9 cellular contexts compared by ENCODE assay signal in the genomic region with DNA sequence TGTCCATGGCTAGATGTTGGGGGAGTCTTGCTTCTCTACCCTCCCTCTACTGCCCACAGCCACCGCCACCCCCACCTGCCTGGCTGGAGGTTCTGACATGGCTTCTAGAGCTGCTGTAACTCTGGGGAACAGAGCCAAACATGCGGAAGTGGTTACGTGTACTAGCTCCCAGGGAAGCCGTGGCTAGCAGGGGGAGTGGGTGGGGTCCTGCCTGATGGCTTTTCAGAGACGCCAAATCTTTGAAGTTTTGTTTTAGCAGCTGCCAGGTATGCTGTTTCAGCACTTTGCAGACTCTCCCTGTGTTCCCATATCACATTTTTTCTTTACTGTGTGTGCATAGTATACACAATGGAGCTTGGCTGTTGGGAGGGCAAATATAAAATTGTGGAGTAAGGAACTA.
A peak's percentile ranks its signal among the peaks of the same experiment; 100 is the strongest.
DNase-seq lines count a peak whose midpoint lies in the region; ATAC-seq and TF ChIP-seq lines count a peak whose summit lies in the region.
"Had no signal": no experiment of that assay in that cellular context is flagged by ENCODE, and none has a peak within 500 bp of the region (broad histone marks: within the 10 kb centered on the region; RNA-seq: fewer than 3 reads in every experiment).

No MANE protein-coding gene starts in this region.

- H3K9me3 ChIP-seq in breast epithelium (no peaks in the 10 kb centered on the region), WERI-Rb-1 (ENCODE audit: severe bottlenecking) (no peaks in the 10 kb centered on the region)
- H3K9me3 ChIP-seq: neutrophil had no signal

- H3K27me3 Mint-ChIP-seq in T-cell = no peaks in the 10 kb centered on the region
- no peaks in the 10 kb centered on the region for H3K27me3 Mint-ChIP-seq in nephron (ENCODE audit: low read depth)

- TF ChIP-seq CTCF in breast epithelium (IDR thresholded peaks at IDR 0.05) (no peak), nephron (IDR thresholded peaks at IDR 0.05; ENCODE audit: unreplicated experiment in 3 of 3) (no peak), WERI-Rb-1 (IDR thresholded peaks at IDR 0.05; ENCODE audit: low read depth, low read length) (no peak)

- CTCF ChIA-PET in T-cell (lab: Charles Lee) = no interaction called here

- TF ChIP-seq POLR2A in breast epithelium (IDR thresholded peaks at IDR 0.05) = no peak

- H3K4me1 Mint-ChIP-seq in T-cell (peaks cover 25 to 39% (median 27%) of the 10 kb centered on the region in 3 donors), nephron (peaks cover 31% of the 10 kb centered on the region)

- H3K36me3 ChIP-seq in breast epithelium = no peaks in the 10 kb centered on the region
- H3K36me3 ChIP-seq in WERI-Rb-1 = no peaks in the 10 kb centered on the region; the same call in 1 of the 2 replicates
- H3K36me3 ChIP-seq: neutrophil had no signal

- H3K27me3 ChIP-seq in breast epithelium (no peaks in the 10 kb centered on the region), WERI-Rb-1 (ENCODE audit: insufficient read depth, low read depth, severe bottlenecking) (no peaks in the 10 kb centered on the region)
- H3K27me3 ChIP-seq: neutrophil had no signal

- H3K4me3 ChIP-seq in Jurkat, Clone E6-1 (ENCODE audit: low read length) = peak overlapping the region; percentile 3; the same call in 1 of the 2 replicates
- peak overlapping the region in 1 of 3 donors; percentile 32 for H3K4me3 ChIP-seq in breast epithelium
- no peak overlapping the region for H3K4me3 ChIP-seq in WERI-Rb-1 (ENCODE audit: low read depth, low read length)

- ATAC-seq in T-cell (replicated peaks in 1 of 4) (peak; percentile 71 to 98 (median 94)), GM19035 (IDR thresholded peaks at IDR 0.05; ENCODE audit: unreplicated experiment) (no peak), HG03135 (IDR thresholded peaks at IDR 0.05; ENCODE audit: unreplicated experiment) (no peak)

- no peaks in the 10 kb centered on the region for H3K4me1 ChIP-seq in breast epithelium

- intact Hi-C loops in breast epithelium (cut with DNase I; ENCODE audit: low total_unique reads) = no loop called here

- H3K27ac ChIP-seq in breast epithelium = peak overlapping the region; percentile 77 to 86
- H3K27ac ChIP-seq in WERI-Rb-1 = no peak overlapping the region
- H3K27ac ChIP-seq: neutrophil had no signal

- H3K9me3 Mint-ChIP-seq in T-cell (no peaks in the 10 kb centered on the region), nephron (no peaks in the 10 kb centered on the region)

- H3K4me3 Mint-ChIP-seq in T-cell = peak overlapping the region in 2 of 3 donors; percentile 39 to 43
- H3K4me3 Mint-ChIP-seq in nephron = no peak overlapping the region

- H3K27ac Mint-ChIP-seq in T-cell (peak overlapping the region; percentile 80 to 85), nephron (peak overlapping the region; percentile 70 to 84 (median 70))

- H3K36me3 Mint-ChIP-seq in T-cell (peaks cover 40% of the 10 kb centered on the region), nephron (ENCODE audit: low read depth) (peaks cover 15% of the 10 kb centered on the region)

- DNase-seq in Jurkat, Clone E6-1 (ENCODE audit: low read depth, low spot score) = peak; percentile 95
- DNase-seq in T-cell (peak; percentile 17 to 72 (median 39)), breast epithelium (ENCODE audit: low spot score in 2 of 2) (peak; percentile 67 to 76), NCI-H128 (lab: John Stamatoyannopoulos, UW; ENCODE audit: unreplicated experiment) (no peak), WERI-Rb-1 (no peak)

- POLR2A ChIA-PET in T-cell (lab: Charles Lee) = no interaction called here

Comparison
In these comparisons a context has a peak if more than half of its experiments do, and no peak if none do; other contexts are left out.
1. DNase-seq: peak in Jurkat, Clone E6-1 (single experiment), T-cell (34 of 34) and breast epithelium (2 of 2); none in NCI-H128 (single experiment) and WERI-Rb-1 (single experiment).
2. ATAC-seq: peak in T-cell (4 of 4); none in GM19035 (single experiment) and HG03135 (single experiment).
3. H3K4me3 Mint-ChIP-seq: peak in T-cell (2 of 3); none in nephron (0 of 3).